ENCODE assay signal across 8 cellular contexts in genomic region chr7:100428199-100428966, GRCh38. TPM values are rescaled to one million over a fixed set of nuclear protein-coding genes. Genes with fewer than 3 reads are reported as not detected.
DNase-seq lines count a peak whose midpoint lies in the region; ATAC-seq and TF ChIP-seq lines count a peak whose summit lies in the region.

Gene ZCWPW1, minus strand, starts transcription at chr7:100428703. Its CDS starts 8,054 bp downstream, at chr7:100420649.

- peaks cover 8 to 17% of the 10 kb centered on the region in 2 donors for H3K36me3 Mint-ChIP-seq in activated T-cell treated with anti-CD3 and anti-CD28 coated beads, Interleukin-2, amount 50 U/mL, for 72 hours (ENCODE audit: insufficient read depth in 2 of 2)

- no peaks in the 10 kb centered on the region for H3K9me3 Mint-ChIP-seq in activated T-cell treated with anti-CD3 and anti-CD28 coated beads, Interleukin-2, amount 50 U/mL, for 72 hours

- H3K9ac ChIP-seq in muscle layer of colon (ENCODE audit: low read length), result peak within 1 kb of the TSS; percentile 86

- H3K4me1 ChIP-seq in Panc1 (ENCODE audit: control insufficient read depth, insufficient read depth, low read length), result peaks cover 31% of the 10 kb centered on the region
- H3K4me1 ChIP-seq in esophagus muscularis mucosa, result peaks cover 23 to 43% (median 41%) of the 10 kb centered on the region in 4 donors
- H3K4me1 ChIP-seq in muscle layer of colon (ENCODE audit: insufficient read depth, low read length), result peaks cover 30% of the 10 kb centered on the region

- H3K36me3 ChIP-seq in Panc1 (ENCODE audit: control insufficient read depth, insufficient read depth, low read length) (no peaks in the 10 kb centered on the region; the same call in 1 of the 2 replicates), esophagus muscularis mucosa (peaks cover 0 to 26% (median 21%) of the 10 kb centered on the region in 4 donors), muscle layer of colon (ENCODE audit: insufficient read depth, low read length) (peaks cover 19% of the 10 kb centered on the region)

- TF ChIP-seq CTCF in Panc1 (IDR thresholded peaks at IDR 0.05) (no peak), esophagus muscularis mucosa (IDR thresholded peaks at IDR 0.05) (peak in 1 of 3 experiments; percentile 32)

- in situ Hi-C loops in Panc1 (cut with HindIII; ENCODE audit: low pct_unique_long_range_greater_than_20kb, low sequenced_read_pairs), result no loop called here

- H3K27me3 ChIP-seq in Panc1 (ENCODE audit: control insufficient read depth, insufficient read depth, low read length) (no peaks in the 10 kb centered on the region), esophagus muscularis mucosa (peaks cover 0 to 6% (median 0%) of the 10 kb centered on the region in 4 donors), muscle layer of colon (ENCODE audit: control insufficient read depth in 1 of 2, insufficient read depth in 2 of 2, low read length in 2 of 2) (no peaks in the 10 kb centered on the region)

- no peaks in the 10 kb centered on the region for H3K27me3 Mint-ChIP-seq in activated T-cell treated with anti-CD3 and anti-CD28 coated beads, Interleukin-2, amount 50 U/mL, for 72 hours (ENCODE audit: low read depth)

- H3K4me3 ChIP-seq in Panc1 (ENCODE audit: low read depth in 2 of 2, low read length in 2 of 2), result peak within 1 kb of the TSS; percentile 66 to 92
- H3K4me3 ChIP-seq in esophagus muscularis mucosa, result peak within 1 kb of the TSS; percentile 76 to 85 (median 80)
- peak within 1 kb of the TSS; percentile 60 to 79 for H3K4me3 ChIP-seq in muscle layer of colon (ENCODE audit: low read depth in 1 of 2, low read length in 2 of 2)

- under 1% methylated on average over 41 of the region's 66 CpGs for WGBS in esophagus muscularis mucosa

- peak within 1 kb of the TSS; percentile 98 for H3K27ac Mint-ChIP-seq in activated T-cell treated with anti-CD3 and anti-CD28 coated beads, Interleukin-2, amount 50 U/mL, for 72 hours

- CTCF ChIA-PET in Panc1 (lab: Charles Lee), result interaction anchor here (0.7 kb wide), 1 partner anchor 131 kb away, joined by 4 read pairs; no protein-coding TSS in a partner anchor

- TF ChIP-seq POLR2A in esophagus muscularis mucosa (IDR thresholded peaks at IDR 0.05; ENCODE audit: low read depth), result peak; percentile 99

- POLR2A ChIA-PET in Panc1 (lab: Charles Lee), result interaction anchor here (0.5 to 1.0 kb wide), 8 partner anchors 8 to 489 kb away, joined by 3 to 12 read pairs (median 4); partner anchors contain the start of gene PPP1R35

- no peaks in the 10 kb centered on the region for H3K9me3 ChIP-seq in Panc1 (ENCODE audit: control insufficient read depth, insufficient read depth, low read depth, low read length)
- H3K9me3 ChIP-seq in esophagus muscularis mucosa, result no peaks in the 10 kb centered on the region
- no peaks in the 10 kb centered on the region for H3K9me3 ChIP-seq in muscle layer of colon (ENCODE audit: low read length)

- peak within 1 kb of the TSS; percentile 98 for H3K27ac ChIP-seq in Panc1 (ENCODE audit: low read length)
- peak within 1 kb of the TSS; percentile 97 to 100 (median 98) for H3K27ac ChIP-seq in esophagus muscularis mucosa (replicated peaks in 1 of 4)
- H3K27ac ChIP-seq in muscle layer of colon (ENCODE audit: low read depth, low read length), result peak within 1 kb of the TSS; percentile 86

- H3K4me1 Mint-ChIP-seq in activated T-cell treated with anti-CD3 and anti-CD28 coated beads, Interleukin-2, amount 50 U/mL, for 72 hours (ENCODE audit: low read depth), result peaks cover 37% of the 10 kb centered on the region

- peak within 1 kb of the TSS; percentile 90 to 94 for H3K4me3 Mint-ChIP-seq in activated T-cell treated with anti-CD3 and anti-CD28 coated beads, Interleukin-2, amount 50 U/mL, for 72 hours

- no peak for TF ChIP-seq EP300 in esophagus muscularis mucosa (IDR thresholded peaks at IDR 0.05)

- TSS peak; percentile 97 for BruUV-seq in Panc1 (replicated peaks; lab: Mats Ljungman, UMichigan)

- DNase-seq in DMS153 treated with DMSO at 0.1 percent for 48 hours (lab: John Stamatoyannopoulos, UW; ENCODE audit: unreplicated experiment) (peak; percentile 94), KG1 (lab: John Stamatoyannopoulos, UW) (peak; percentile 68), Panc1 (ENCODE audit: low read depth, low spot score) (peak; percentile 95), esophagus muscularis mucosa (ENCODE audit: extremely low spot score) (peak; percentile 99)
- peak; percentile 97 to 98 for DNase-seq in activated T-cell treated with anti-CD3 and anti-CD28 coated beads, Interleukin-2, amount 50 U/mL, for 72 hours
- peak; percentile 93 to 95 for DNase-seq in stimulated activated CD8-positive, alpha-beta memory T cell treated with anti-CD3 and anti-CD28 coated beads, Interleukin-7, amount 100 ng/mL, for 1 hour (ENCODE audit: low read depth in 2 of 2)

- intact Hi-C loops in Panc1 (cut with micrococcal nuclease; ENCODE audit: unreplicated experiment) (no loop called here), esophagus muscularis mucosa (cut with DNase I) (no loop called here)

- peak; percentile 48 for ATAC-seq in GM21723 (IDR thresholded peaks at IDR 0.05; ENCODE audit: unreplicated experiment)
- peak; percentile 78 for ATAC-seq in Panc1
- ATAC-seq in activated T-cell treated with anti-CD3 and anti-CD28 coated beads, Interleukin-2, amount 50 U/mL, for 72 hours (replicated peaks in 1 of 2), result peak; percentile 55

RNA-seq across cellular contexts. Expression of gene ZCWPW1, which starts in this region (rescaled TPM):
- total RNA-seq in Panc1 (2021; ENCODE audit: unreplicated experiment) (6.5 TPM), esophagus muscularis mucosa (1 to 10 TPM; 2.9 to 7.6 (median 5.8) TPM)
- 4.2 TPM for polyA plus RNA-seq in Panc1 (2012; ENCODE audit: insufficient read length)
- total RNA-seq in activated T-cell treated with anti-CD3 and anti-CD28 coated beads, Interleukin-2, amount 50 U/mL, for 72 hours, result 1 to 10 TPM; 5.9 to 6.5 TPM

Comparison
In these comparisons a context has a peak if more than half of its experiments do, and no peak if none do; other contexts are left out.
1. Peak in every context shown above with its lines: DNase-seq, ATAC-seq, H3K4me3 ChIP-seq and H3K27ac ChIP-seq.